ENCODE assay signal across 11 cellular contexts in genomic region chrX:47991263-47992092, GRCh38. TPM values are rescaled to one million over a fixed set of nuclear protein-coding genes. Genes with fewer than 3 reads are reported as not detected.
A peak's percentile ranks its signal among the peaks of the same experiment; 100 is the strongest.
DNase-seq lines count a peak whose midpoint lies in the region; ATAC-seq and TF ChIP-seq lines count a peak whose summit lies in the region.
"Had no signal": no experiment of that assay in that cellular context is flagged by ENCODE, and none has a peak within 500 bp of the region (broad histone marks: within the 10 kb centered on the region; RNA-seq: fewer than 3 reads in every experiment).

No MANE protein-coding gene starts in this region.

- TF ChIP-seq POLR2A in gastroesophageal sphincter (IDR thresholded peaks at IDR 0.05), result no peak

- no peak overlapping the region for H3K27ac ChIP-seq in gastroesophageal sphincter

- H3K9me3 Mint-ChIP-seq in HFFc6, result peaks cover 41% of the 10 kb centered on the region
- H3K9me3 Mint-ChIP-seq in activated naive CD4-positive, alpha-beta T cell treated with anti-CD3 and anti-CD28 coated beads, Interleukin-2, amount 50 U/mL, for 72 hours, result peaks cover 0 to 5% of the 10 kb centered on the region in 2 donors

- no peaks in the 10 kb centered on the region for H3K9me3 ChIP-seq in gastroesophageal sphincter

- H3K4me3 Mint-ChIP-seq in HFFc6, result no peak overlapping the region

- H3K27ac Mint-ChIP-seq in HFFc6, result peak overlapping the region; percentile 61
- H3K27ac Mint-ChIP-seq in activated naive CD4-positive, alpha-beta T cell treated with anti-CD3 and anti-CD28 coated beads, Interleukin-2, amount 50 U/mL, for 72 hours, result peak overlapping the region; percentile 81 to 83

- no peak for TF ChIP-seq EP300 in gastroesophageal sphincter (IDR thresholded peaks at IDR 0.05)

- H3K4me1 ChIP-seq in gastroesophageal sphincter, result no peaks in the 10 kb centered on the region

- H3K4me3 ChIP-seq in AG09309 (ENCODE audit: control insufficient read depth, low read depth, low read length), result no peak overlapping the region
- H3K4me3 ChIP-seq in gastroesophageal sphincter, result no peak overlapping the region

- peaks cover 77% of the 10 kb centered on the region for H3K36me3 Mint-ChIP-seq in HFFc6 (ENCODE audit: low read depth)
- H3K36me3 Mint-ChIP-seq in activated naive CD4-positive, alpha-beta T cell treated with anti-CD3 and anti-CD28 coated beads, Interleukin-2, amount 50 U/mL, for 72 hours, result peaks cover 22 to 77% of the 10 kb centered on the region in 2 donors

- TF ChIP-seq CTCF in AG09309 (IDR thresholded peaks at IDR 0.05; ENCODE audit: control insufficient read depth, insufficient read depth, low read depth, low read length, missing control alignments) (no peak), HFFc6 (IDR thresholded peaks at IDR 0.05) (no peak), gastroesophageal sphincter (IDR thresholded peaks at IDR 0.05) (no peak)

- peak; percentile 89 to 90 for ATAC-seq in activated naive CD4-positive, alpha-beta T cell treated with anti-CD3 and anti-CD28 coated beads, Interleukin-2, amount 50 U/mL, for 72 hours
- ATAC-seq in HG03571 (IDR thresholded peaks at IDR 0.05; ENCODE audit: unreplicated experiment) (no peak), gastroesophageal sphincter (no peak)
- ATAC-seq: left ventricle myocardium superior had no signal

- H3K4me1 Mint-ChIP-seq in HFFc6 (ENCODE audit: low read depth), result peaks cover 18% of the 10 kb centered on the region

- WGBS in gastroesophageal sphincter (ENCODE audit: low coverage in 1 of 2), 2 donors, result 71 to 94% methylated on average over 2 of the region's 5 CpGs

- DNase-seq in AG09309 (ENCODE audit: low read depth) (peak; percentile 11), HFFc6 (peak; percentile 48), iris pigment epithelial cell (ENCODE audit: low read depth) (peak; percentile 82), NCI-H1417 treated with DMSO at 0.1 percent for 48 hours (lab: John Stamatoyannopoulos, UW) (no peak), epidermal melanocyte (ENCODE audit: insufficient read length, low spot score) (no peak)
- DNase-seq in activated naive CD4-positive, alpha-beta T cell treated with anti-CD3 and anti-CD28 coated beads, Interleukin-2, amount 50 U/mL, for 72 hours (ENCODE audit: low spot score in 2 of 2), result no peak
- DNase-seq: left ventricle myocardium superior, MM.1S, NCI-H526 treated with DMSO at 0.1 percent for 48 hours had no signal

- peaks cover 0 to 18% of the 10 kb centered on the region in 2 donors for H3K36me3 ChIP-seq in gastroesophageal sphincter

- no peaks in the 10 kb centered on the region; the same call in 1 of the 2 replicates for H3K27me3 Mint-ChIP-seq in HFFc6 (ENCODE audit: insufficient read depth)

- no peaks in the 10 kb centered on the region for H3K27me3 ChIP-seq in gastroesophageal sphincter

RNA-seq across cellular contexts. Expression of gene ZNF182, which starts 12.3 kb away (rescaled TPM):
- 1 to 10 TPM; 2.0 to 2.7 (median 2.5) TPM for total RNA-seq in HFFc6 (2021; fragmentation: NEBNext Ultra II Directional; extraction: Animal tissue kit (Norgen Biotek cat#: 25700))
- total RNA-seq in activated naive CD4-positive, alpha-beta T cell treated with anti-CD3 and anti-CD28 coated beads, Interleukin-2, amount 50 U/mL, for 72 hours, result 10 to 100 TPM in 1 of 2 donors, 1 to 10 TPM in 1; 7.2 to 14.0 TPM
- 1 to 10 TPM; 2.8 to 5.8 (median 3.8) TPM for total RNA-seq in gastroesophageal sphincter

RNA-seq across cellular contexts. Expression of gene SPACA5, which starts 15.3 kb away (rescaled TPM):
- total RNA-seq in HFFc6 (2021; fragmentation: NEBNext Ultra II Directional; extraction: Animal tissue kit (Norgen Biotek cat#: 25700)), result not detected
- total RNA-seq in activated naive CD4-positive, alpha-beta T cell treated with anti-CD3 and anti-CD28 coated beads, Interleukin-2, amount 50 U/mL, for 72 hours, result not detected
- total RNA-seq in gastroesophageal sphincter, result not detected
- total RNA-seq: left ventricle myocardium superior had no signal

Comparison
In these comparisons a context has a peak if more than half of its experiments do, and no peak if none do; other contexts are left out.
1. DNase-seq: peak in AG09309 (single experiment), HFFc6 (single experiment) and iris pigment epithelial cell (single experiment); none in activated naive CD4-positive, alpha-beta T cell treated with anti-CD3 and anti-CD28 coated beads, Interleukin-2, amount 50 U/mL, for 72 hours (0 of 2), NCI-H1417 treated with DMSO at 0.1 percent for 48 hours (single experiment) and epidermal melanocyte (single experiment).
2. ATAC-seq: peak in activated naive CD4-positive, alpha-beta T cell treated with anti-CD3 and anti-CD28 coated beads, Interleukin-2, amount 50 U/mL, for 72 hours (2 of 2); none in HG03571 (single experiment) and gastroesophageal sphincter (single experiment).